In the genomic region with DNA sequence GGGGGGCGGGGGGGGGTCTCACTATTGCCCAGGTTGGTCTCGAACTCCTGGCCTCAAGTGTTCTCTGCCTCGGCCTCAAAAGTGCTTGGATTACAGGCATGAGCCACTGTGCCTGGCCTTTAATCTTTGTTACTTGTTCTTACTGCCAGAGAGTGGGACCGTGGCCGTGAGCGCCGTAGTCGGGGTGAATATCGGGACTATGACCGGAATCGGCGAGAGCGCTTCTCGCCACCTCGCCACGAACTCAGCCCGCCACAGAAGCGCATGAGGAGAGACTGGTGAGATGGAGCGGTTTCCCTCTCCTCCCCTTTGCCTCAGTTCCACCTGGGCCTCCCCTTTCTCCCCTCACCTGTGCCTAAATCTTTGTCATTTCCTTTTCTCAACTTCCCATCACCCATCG, we compare ENCODE assay signal across 15 cellular contexts.
"Had no signal": no experiment of that assay in that cellular context is flagged by ENCODE, and none has a peak within 500 bp of the region (broad histone marks: within the 10 kb centered on the region; RNA-seq: fewer than 3 reads in every experiment).

No MANE protein-coding gene starts in this region.

- H3K27me3 Mint-ChIP-seq: activated B cell treated with CpG ODN at 0.5 μM for 24 hours; activated naive CD8-positive, alpha-beta T cell; central memory CD8-positive, alpha-beta T cell had no signal

- H3K36me3 ChIP-seq: uterus had no signal

- DNase-seq: activated B cell treated with CpG ODN at 0.5 μM for 24 hours; amniotic stem cell; brain microvascular endothelial cell; effector CD8-positive, alpha-beta T cell; foreskin keratinocyte; kidney glomerular epithelial cell; mesendoderm; right lobe of liver; T-helper 2 cell; uterus had no signal

- H3K27me3 ChIP-seq: brain microvascular endothelial cell, foreskin keratinocyte, right lobe of liver, uterus had no signal

- H3K4me2 ChIP-seq: smooth muscle cell had no signal

- ATAC-seq: foreskin keratinocyte, psoas muscle had no signal

- H3K27ac Mint-ChIP-seq: activated B cell treated with CpG ODN at 0.5 μM for 24 hours; activated naive CD8-positive, alpha-beta T cell had no signal

- H3K9me3 Mint-ChIP-seq: activated B cell treated with CpG ODN at 0.5 μM for 24 hours; central memory CD8-positive, alpha-beta T cell; nephron had no signal

- H3K4me3 Mint-ChIP-seq: activated B cell treated with CpG ODN at 0.5 μM for 24 hours; central memory CD8-positive, alpha-beta T cell; nephron had no signal

- H3K4me3 ChIP-seq: psoas muscle, right lobe of liver, smooth muscle cell, uterus had no signal

- H3K9me3 ChIP-seq: psoas muscle, right lobe of liver, uterus had no signal

- H3K27ac ChIP-seq: brain microvascular endothelial cell, foreskin keratinocyte, psoas muscle, right lobe of liver, uterus had no signal
